9 cellular contexts compared by ENCODE assay signal in genomic region chr2:241035818-241036396, GRCh38. TPM values are rescaled to one million over a fixed set of nuclear protein-coding genes. Genes with fewer than 3 reads are reported as not detected.
DNase-seq lines count a peak whose midpoint lies in the region; ATAC-seq, FAIRE-seq and TF ChIP-seq lines count a peak whose summit lies in the region.
"Had no signal": no experiment of that assay in that cellular context is flagged by ENCODE, and none has a peak within 500 bp of the region (broad histone marks: within the 10 kb centered on the region; RNA-seq: fewer than 3 reads in every experiment).

No MANE protein-coding gene starts in this region.

- ATAC-seq in GM18498 (IDR thresholded peaks at IDR 0.05; ENCODE audit: unreplicated experiment) (peak; percentile 4), HG03354 (IDR thresholded peaks at IDR 0.05; ENCODE audit: poor library complexity, severe bottlenecking, unreplicated experiment) (peak; percentile 16), GM19467 (IDR thresholded peaks at IDR 0.05; ENCODE audit: unreplicated experiment) (no peak)
- peak; percentile 35 to 55 for ATAC-seq in activated naive CD4-positive, alpha-beta T cell treated with anti-CD3 and anti-CD28 coated beads, Interleukin-2, amount 50 U/mL, for 72 hours

- H2BK15ac ChIP-seq in mesenchymal stem cell (ENCODE audit: low read depth, poor library complexity, severe bottlenecking) = peak overlapping the region; percentile 52

- H3K9me3 Mint-ChIP-seq in activated naive CD4-positive, alpha-beta T cell treated with anti-CD3 and anti-CD28 coated beads, Interleukin-2, amount 50 U/mL, for 72 hours = no peaks in the 10 kb centered on the region

- no peak overlapping the region for H3K27ac Mint-ChIP-seq in activated naive CD4-positive, alpha-beta T cell treated with anti-CD3 and anti-CD28 coated beads, Interleukin-2, amount 50 U/mL, for 72 hours

- H2AFZ ChIP-seq in mesenchymal stem cell (ENCODE audit: low read depth, low read length) = no peak overlapping the region

- peaks cover 0 to 48% of the 10 kb centered on the region in 2 experiments for H3K27me3 ChIP-seq in mesenchymal stem cell (ENCODE audit: control insufficient read depth in 1 of 2, insufficient read depth in 1 of 2, low read length in 2 of 2)

- H3K27ac ChIP-seq in mesenchymal stem cell (ENCODE audit: low read length, poor library complexity, severe bottlenecking) = no peak overlapping the region

- FAIRE-seq in urothelium cell line (lab: Jason Lieb, UNC) = no peak
- FAIRE-seq: bronchial epithelial cell had no signal

- no peak overlapping the region for H4K8ac ChIP-seq in mesenchymal stem cell (ENCODE audit: low read length)

- TF ChIP-seq POLR2A in erythroblast (IDR thresholded peaks at IDR 0.05; ENCODE audit: low read length) = no peak

- peak in 1 of 2 donors; percentile 31 for DNase-seq in activated naive CD4-positive, alpha-beta T cell treated with anti-CD3 and anti-CD28 coated beads, Interleukin-2, amount 50 U/mL, for 72 hours (ENCODE audit: low spot score in 2 of 2)
- DNase-seq in mesenchymal stem cell (no peak), erythroblast (lab: John Stamatoyannopoulos, UW) (no peak), COLO668 (lab: John Stamatoyannopoulos, UW; ENCODE audit: unreplicated experiment) (no peak), urothelium cell line (ENCODE audit: low spot score) (no peak)

- H3K36me3 Mint-ChIP-seq in activated naive CD4-positive, alpha-beta T cell treated with anti-CD3 and anti-CD28 coated beads, Interleukin-2, amount 50 U/mL, for 72 hours = no peaks in the 10 kb centered on the region

- H2AK5ac ChIP-seq in mesenchymal stem cell (ENCODE audit: low read length, severe bottlenecking) = no peak overlapping the region

- peaks cover 9% of the 10 kb centered on the region for H3K4me1 ChIP-seq in mesenchymal stem cell (ENCODE audit: control insufficient read depth, insufficient read depth, low read depth, low read length)

- peak overlapping the region in 1 of 2 experiments; percentile 6 for H3K23ac ChIP-seq in mesenchymal stem cell (ENCODE audit: low read length in 2 of 2)

- 3% methylated on average over 18 of the region's 39 CpGs for WGBS in mesenchymal stem cell

- H2BK5ac ChIP-seq in mesenchymal stem cell (ENCODE audit: low read depth, low read length, poor library complexity, severe bottlenecking) = no peak overlapping the region

- no peak overlapping the region for H3K4me3 ChIP-seq in mesenchymal stem cell (ENCODE audit: insufficient read depth in 1 of 2, low read depth in 1 of 2, low read length in 2 of 2)

- no peak overlapping the region for H4K91ac ChIP-seq in mesenchymal stem cell (ENCODE audit: low read length)

- H3K4ac ChIP-seq in mesenchymal stem cell (ENCODE audit: low read depth in 1 of 2, low read length in 2 of 2) = no peak overlapping the region

- H3K36me3 ChIP-seq in mesenchymal stem cell (ENCODE audit: control insufficient read depth in 1 of 2, insufficient read depth in 2 of 2, low read depth in 1 of 2, low read length in 2 of 2) = peaks cover 3 to 92% of the 10 kb centered on the region in 2 experiments

- H3K79me1 ChIP-seq in mesenchymal stem cell (replicated peaks; ENCODE audit: low read length, poor library complexity, severe bottlenecking) = no peaks in the 10 kb centered on the region

- no peak overlapping the region for H3K18ac ChIP-seq in mesenchymal stem cell (ENCODE audit: low read depth in 1 of 2, low read length in 2 of 2)

- H3K4me2 ChIP-seq in mesenchymal stem cell (ENCODE audit: low read length, poor library complexity, severe bottlenecking) = peak overlapping the region; percentile 51

- no peak overlapping the region for H3K14ac ChIP-seq in mesenchymal stem cell (ENCODE audit: low read length in 2 of 2)

- no peak overlapping the region for H3K9ac ChIP-seq in mesenchymal stem cell (ENCODE audit: low read length)

- H3K9me3 ChIP-seq in mesenchymal stem cell (ENCODE audit: control insufficient read depth, low read length) = no peaks in the 10 kb centered on the region

- H2BK12ac ChIP-seq in mesenchymal stem cell (ENCODE audit: low read length in 2 of 2) = no peak overlapping the region

- no peak overlapping the region for H2BK120ac ChIP-seq in mesenchymal stem cell (ENCODE audit: low read depth, low read length)

RNA-seq across cellular contexts. Expression of gene SNED1, which starts 37.5 kb away (rescaled TPM):
- 1 to 10 TPM in 1 of 2 donors, under 1 TPM in 1; 0.34 to 7.1 TPM for total RNA-seq in activated naive CD4-positive, alpha-beta T cell treated with anti-CD3 and anti-CD28 coated beads, Interleukin-2, amount 50 U/mL, for 72 hours
- polyA plus RNA-seq in mesenchymal stem cell (2013, experiment 1 of 2) = 3.7 TPM
- polyA plus RNA-seq in mesenchymal stem cell (2013, experiment 2 of 2) = 3.7 TPM
